Comparison of ENCODE assay signal across 10 cellular contexts in the genomic region with DNA sequence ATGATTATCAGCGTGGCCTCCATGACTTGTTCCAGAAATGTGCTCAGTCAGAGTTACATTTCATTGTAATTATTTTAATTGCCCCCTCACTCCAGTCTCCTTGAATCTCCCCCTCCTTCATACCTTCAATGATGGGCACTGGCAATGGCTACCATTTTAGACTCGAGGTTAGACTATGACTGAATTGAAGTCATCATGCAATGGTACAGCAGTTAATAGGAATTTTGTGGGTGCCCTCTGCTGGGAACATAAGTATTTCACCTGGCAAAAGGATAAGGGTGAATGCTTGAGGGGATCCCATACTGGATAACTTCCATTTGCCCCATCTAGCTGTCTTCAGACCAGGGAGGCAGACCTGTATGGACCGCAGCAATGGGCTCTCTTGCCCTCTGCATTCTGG.
A peak's percentile ranks its signal among the peaks of the same experiment; 100 is the strongest.
DNase-seq lines count a peak whose midpoint lies in the region; ATAC-seq and TF ChIP-seq lines count a peak whose summit lies in the region.
"Had no signal": no experiment of that assay in that cellular context is flagged by ENCODE, and none has a peak within 500 bp of the region (broad histone marks: within the 10 kb centered on the region; RNA-seq: fewer than 3 reads in every experiment).

No MANE protein-coding gene starts in this region.

- H3K27me3 ChIP-seq in Loucy (ENCODE audit: insufficient read depth, low read length, poor library complexity, severe bottlenecking): no peaks in the 10 kb centered on the region

- H3K4me1 Mint-ChIP-seq in activated naive CD4-positive, alpha-beta T cell treated with anti-CD3 and anti-CD28 coated beads, Interleukin-2, amount 10 ng/mL, durations not matched to agents 7 days and 5 days: no peaks in the 10 kb centered on the region
- H3K4me1 Mint-ChIP-seq: central memory CD8-positive, alpha-beta T cell had no signal

- H3K4me2 ChIP-seq in Loucy (ENCODE audit: low read depth, low read length, poor library complexity, severe bottlenecking): no peak overlapping the region

- no peaks in the 10 kb centered on the region for H4K20me1 ChIP-seq in Loucy (ENCODE audit: insufficient read depth, low read length, poor library complexity, severe bottlenecking)

- no peaks in the 10 kb centered on the region for H3K9me3 Mint-ChIP-seq in activated naive CD4-positive, alpha-beta T cell treated with anti-CD3 and anti-CD28 coated beads, Interleukin-2, amount 10 ng/mL, durations not matched to agents 7 days and 5 days
- H3K9me3 Mint-ChIP-seq: central memory CD8-positive, alpha-beta T cell had no signal

- H3K27me3 Mint-ChIP-seq in activated naive CD4-positive, alpha-beta T cell treated with anti-CD3 and anti-CD28 coated beads, Interleukin-2, amount 10 ng/mL, durations not matched to agents 7 days and 5 days: peaks cover 5% of the 10 kb centered on the region
- H3K27me3 Mint-ChIP-seq: central memory CD8-positive, alpha-beta T cell had no signal

- no peak for TF ChIP-seq POLR2A in GM18505 (IDR thresholded peaks at IDR 0.05; ENCODE audit: borderline replicate concordance, extremely low read depth, insufficient read depth, insufficient read length)

- H3K4me3 ChIP-seq in Loucy (ENCODE audit: low read length, poor library complexity, severe bottlenecking) (no peak overlapping the region), cardiac fibroblast (replicated peaks in 1 of 2; ENCODE audit: low read depth in 2 of 2, low read length in 2 of 2) (no peak overlapping the region)

- no peak overlapping the region for H3K9ac ChIP-seq in Loucy (ENCODE audit: low read depth, low read length, poor library complexity, severe bottlenecking)
- H3K9ac ChIP-seq: parathyroid adenoma had no signal

- no peaks in the 10 kb centered on the region for H3F3A ChIP-seq in Loucy (ENCODE audit: low read depth)

- no peaks in the 10 kb centered on the region for H3K9me2 ChIP-seq in Loucy (replicated peaks; ENCODE audit: low read depth, low read length)

- no peaks in the 10 kb centered on the region for H3K36me3 Mint-ChIP-seq in activated naive CD4-positive, alpha-beta T cell treated with anti-CD3 and anti-CD28 coated beads, Interleukin-2, amount 10 ng/mL, durations not matched to agents 7 days and 5 days

- no peak overlapping the region for H2AFZ ChIP-seq in Loucy (ENCODE audit: low read length)
- H2AFZ ChIP-seq: parathyroid adenoma had no signal

- no peaks in the 10 kb centered on the region for H3K9me3 ChIP-seq in Loucy (ENCODE audit: insufficient read depth, low read depth, low read length)

- no peak overlapping the region for H3K4me3 Mint-ChIP-seq in activated naive CD4-positive, alpha-beta T cell treated with anti-CD3 and anti-CD28 coated beads, Interleukin-2, amount 10 ng/mL, durations not matched to agents 7 days and 5 days
- H3K4me3 Mint-ChIP-seq: central memory CD8-positive, alpha-beta T cell had no signal

- H3K79me2 ChIP-seq in Loucy (ENCODE audit: insufficient read depth, low read length): no peaks in the 10 kb centered on the region
- H3K79me2 ChIP-seq: parathyroid adenoma had no signal

- no peak overlapping the region for H3K27ac Mint-ChIP-seq in activated naive CD4-positive, alpha-beta T cell treated with anti-CD3 and anti-CD28 coated beads, Interleukin-2, amount 10 ng/mL, durations not matched to agents 7 days and 5 days

- peak; percentile 26 for DNase-seq in EH (ENCODE audit: low read depth)
- DNase-seq in cardiac fibroblast (ENCODE audit: low read depth in 2 of 2): peak; percentile 41 to 57
- peak; percentile 37 for DNase-seq in kidney tubule cell (ENCODE audit: low spot score)
- no peak for DNase-seq in activated naive CD4-positive, alpha-beta T cell treated with anti-CD3 and anti-CD28 coated beads, Interleukin-2, amount 10 ng/mL, durations not matched to agents 7 days and 5 days
- no peak for DNase-seq in foreskin melanocyte
- no peak for DNase-seq in NCI-H524 treated with DMSO at 0.1 percent for 48 hours (lab: John Stamatoyannopoulos, UW)

- H3K36me3 ChIP-seq in Loucy (ENCODE audit: insufficient read depth, low read length): no peaks in the 10 kb centered on the region

- peak; percentile 36 for TF ChIP-seq CTCF in Loucy (conservative IDR thresholded peaks at IDR 0.05; ENCODE audit: low read length)
- TF ChIP-seq CTCF in cardiac fibroblast (IDR thresholded peaks at IDR 0.05; ENCODE audit: low read depth, low read length): peak; percentile 23

- CTCF ChIA-PET in activated naive CD4-positive, alpha-beta T cell treated with anti-CD3 and anti-CD28 coated beads, Interleukin-2, amount 10 ng/mL, durations not matched to agents 7 days and 5 days (lab: Charles Lee): interaction anchor here (1.0 kb wide), 1 partner anchor 218 kb away, joined by 3 read pairs; no protein-coding TSS in a partner anchor

- no peak for ATAC-seq in GM18505 (IDR thresholded peaks at IDR 0.05; ENCODE audit: unreplicated experiment)

- no peaks in the 10 kb centered on the region for H3K4me1 ChIP-seq in Loucy (ENCODE audit: insufficient read depth, low read length, poor library complexity, severe bottlenecking)
- H3K4me1 ChIP-seq: parathyroid adenoma had no signal

Comparison
In these comparisons a context has a peak if more than half of its experiments do, and no peak if none do; other contexts are left out.
1. DNase-seq: peak in EH (single experiment), cardiac fibroblast (2 of 2) and kidney tubule cell (single experiment); none in activated naive CD4-positive, alpha-beta T cell treated with anti-CD3 and anti-CD28 coated beads, Interleukin-2, amount 10 ng/mL, durations not matched to agents 7 days and 5 days (single experiment), foreskin melanocyte (single experiment) and NCI-H524 treated with DMSO at 0.1 percent for 48 hours (single experiment).